8 cellular contexts compared by ENCODE assay signal in genomic region chr14:76760331-76761197, GRCh38. TPM values are rescaled to one million over a fixed set of nuclear protein-coding genes. Genes with fewer than 3 reads are reported as not detected.
DNase-seq lines count a peak whose midpoint lies in the region; ATAC-seq lines count a peak whose summit lies in the region.

No MANE protein-coding gene starts in this region.

- H3K27ac Mint-ChIP-seq in activated T-cell treated with anti-CD3 and anti-CD28 coated beads, Interleukin-2, amount 50 U/mL, for 72 hours = no peak overlapping the region
- peak overlapping the region; percentile 81 for H3K27ac Mint-ChIP-seq in dendritic cell treated with granulocyte-macrophage colony-stimulating factor and Interleukin-4, amounts not matched to agents 40 ng/mL and 50 ng/mL, for 4 days

- peaks cover 18% of the 10 kb centered on the region for H3K4me1 ChIP-seq in mesodermal cell (ENCODE audit: control insufficient read depth, insufficient read depth, low read length, poor library complexity, severe bottlenecking)
- no peaks in the 10 kb centered on the region for H3K4me1 ChIP-seq in urinary bladder (ENCODE audit: insufficient read depth)

- peaks cover 4% of the 10 kb centered on the region for H3K36me3 ChIP-seq in mesodermal cell (ENCODE audit: control insufficient read depth, insufficient read depth, low read length)
- no peaks in the 10 kb centered on the region for H3K36me3 ChIP-seq in urinary bladder (ENCODE audit: insufficient read depth)

- H3K27me3 Mint-ChIP-seq in activated T-cell treated with anti-CD3 and anti-CD28 coated beads, Interleukin-2, amount 50 U/mL, for 72 hours (ENCODE audit: low read depth) = peaks cover 46% of the 10 kb centered on the region
- peaks cover 2% of the 10 kb centered on the region for H3K27me3 Mint-ChIP-seq in dendritic cell treated with granulocyte-macrophage colony-stimulating factor and Interleukin-4, amounts not matched to agents 40 ng/mL and 50 ng/mL, for 4 days

- peak overlapping the region; percentile 87 for H3K27ac ChIP-seq in mesodermal cell (ENCODE audit: low read depth, low read length, severe bottlenecking)
- H3K27ac ChIP-seq in urinary bladder (ENCODE audit: low read depth) = no peak overlapping the region

- peaks cover 6% of the 10 kb centered on the region for H3K4me1 Mint-ChIP-seq in activated T-cell treated with anti-CD3 and anti-CD28 coated beads, Interleukin-2, amount 50 U/mL, for 72 hours (ENCODE audit: low read depth)
- peaks cover 67% of the 10 kb centered on the region for H3K4me1 Mint-ChIP-seq in dendritic cell treated with granulocyte-macrophage colony-stimulating factor and Interleukin-4, amounts not matched to agents 40 ng/mL and 50 ng/mL, for 4 days (ENCODE audit: low read depth)

- H3K9me3 ChIP-seq in mesodermal cell (ENCODE audit: control insufficient read depth, low read length) = no peaks in the 10 kb centered on the region

- intact Hi-C loops in dendritic cell treated with granulocyte-macrophage colony-stimulating factor and Interleukin-4, amounts not matched to agents 40 ng/mL and 50 ng/mL, for 4 days (cut with micrococcal nuclease) = loop anchor here (5.0 kb wide), 1 partner anchor 38 kb away; no protein-coding TSS in a partner anchor

- peak overlapping the region; percentile 65 for H3K4me3 ChIP-seq in mesodermal cell (ENCODE audit: extremely low read depth, insufficient read depth, low read length, poor library complexity, severe bottlenecking)
- H3K4me3 ChIP-seq in urinary bladder (ENCODE audit: low read depth, low read length) = peak overlapping the region; percentile 75

- H3K36me3 Mint-ChIP-seq in activated T-cell treated with anti-CD3 and anti-CD28 coated beads, Interleukin-2, amount 50 U/mL, for 72 hours (ENCODE audit: insufficient read depth in 2 of 2) = peaks cover 0 to 2% of the 10 kb centered on the region in 2 donors
- peaks cover 25% of the 10 kb centered on the region for H3K36me3 Mint-ChIP-seq in dendritic cell treated with granulocyte-macrophage colony-stimulating factor and Interleukin-4, amounts not matched to agents 40 ng/mL and 50 ng/mL, for 4 days (ENCODE audit: low read depth)

- H3K9me3 Mint-ChIP-seq in activated T-cell treated with anti-CD3 and anti-CD28 coated beads, Interleukin-2, amount 50 U/mL, for 72 hours = no peaks in the 10 kb centered on the region
- H3K9me3 Mint-ChIP-seq in dendritic cell treated with granulocyte-macrophage colony-stimulating factor and Interleukin-4, amounts not matched to agents 40 ng/mL and 50 ng/mL, for 4 days = no peaks in the 10 kb centered on the region

- DNase-seq in activated T-cell treated with anti-CD3 and anti-CD28 coated beads, Interleukin-2, amount 50 U/mL, for 72 hours = no peak
- DNase-seq in activated T-cell treated with anti-CD3 and anti-CD28 coated beads, Interleukin-2, amount 50 U/mL, for 1 hour = no peak
- no peak for DNase-seq in activated CD4-positive, CD25-positive, alpha-beta regulatory T cell treated with anti-CD3 and anti-CD28 coated beads, Interleukin-2, amount 50 U/mL, for 72 hours

- WGBS in mesodermal cell (ENCODE audit: insufficient coverage in 2 of 2), 2 experiments = 56 to 60% methylated on average over 20 to 24 of the region's 29 CpGs
- 36% methylated on average over 29 of the region's 29 CpGs for WGBS in urinary bladder

- peak overlapping the region; percentile 78 to 80 for H3K4me3 Mint-ChIP-seq in activated T-cell treated with anti-CD3 and anti-CD28 coated beads, Interleukin-2, amount 50 U/mL, for 72 hours
- H3K4me3 Mint-ChIP-seq in dendritic cell treated with granulocyte-macrophage colony-stimulating factor and Interleukin-4, amounts not matched to agents 40 ng/mL and 50 ng/mL, for 4 days = peak overlapping the region; percentile 88

- no peak for ATAC-seq in activated T-cell treated with anti-CD3 and anti-CD28 coated beads, Interleukin-2, amount 50 U/mL, for 72 hours (replicated peaks in 1 of 2)
- ATAC-seq in GM19328 (IDR thresholded peaks at IDR 0.05; ENCODE audit: unreplicated experiment) (no peak), GM19351 (IDR thresholded peaks at IDR 0.05; ENCODE audit: unreplicated experiment) (no peak)

RNA-seq across cellular contexts. Expression of gene VASH1, which starts 0.7 kb away (rescaled TPM):
- 1 to 10 TPM; 4.4 to 6.1 TPM for total RNA-seq in activated T-cell treated with anti-CD3 and anti-CD28 coated beads, Interleukin-2, amount 50 U/mL, for 72 hours
- 78.6 TPM for polyA plus RNA-seq in mesodermal cell (2013, experiment 1 of 2)
- 59.3 TPM for polyA plus RNA-seq in mesodermal cell (2013, experiment 2 of 2)
- total RNA-seq in urinary bladder = 17.3 TPM
- polyA plus RNA-seq in urinary bladder = 14.4 TPM

RNA-seq across cellular contexts. Expression of gene ANGEL1, which starts 52.1 kb away (rescaled TPM):
- 10 to 100 TPM; 15.0 to 21.6 TPM for total RNA-seq in activated T-cell treated with anti-CD3 and anti-CD28 coated beads, Interleukin-2, amount 50 U/mL, for 72 hours
- polyA plus RNA-seq in mesodermal cell (2013, experiment 1 of 2) = 20.1 TPM
- polyA plus RNA-seq in mesodermal cell (2013, experiment 2 of 2) = 15.6 TPM
- total RNA-seq in urinary bladder = 10.7 TPM
- polyA plus RNA-seq in urinary bladder = 11.9 TPM
